Comparison of ENCODE assay signal across 14 cellular contexts in the genomic region with DNA sequence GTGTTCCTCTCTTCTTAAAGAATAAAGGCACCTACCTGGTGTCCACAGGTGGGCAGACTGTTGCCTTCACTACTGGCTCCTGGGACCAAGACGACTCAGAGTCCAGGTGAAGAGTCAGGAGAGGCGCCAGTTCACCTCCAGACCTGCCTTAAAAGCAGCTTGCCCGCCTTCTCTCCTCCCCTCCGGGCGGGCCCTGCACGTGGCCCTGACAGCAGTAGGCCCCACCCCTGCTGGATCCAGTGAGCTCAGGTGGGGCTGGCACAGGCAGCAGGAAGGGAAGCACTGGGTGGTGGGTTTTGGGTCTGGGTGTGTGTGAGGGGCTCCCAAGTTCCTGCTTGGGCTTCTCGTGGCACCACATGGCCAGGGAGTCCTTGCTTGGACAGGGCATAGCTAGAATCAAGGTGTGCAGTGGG. TPM values are rescaled to one million over a fixed set of nuclear protein-coding genes. Genes with fewer than 3 reads are reported as not detected.
DNase-seq lines count a peak whose midpoint lies in the region; ATAC-seq and TF ChIP-seq lines count a peak whose summit lies in the region.
"Had no signal": no experiment of that assay in that cellular context is flagged by ENCODE, and none has a peak within 500 bp of the region (broad histone marks: within the 10 kb centered on the region; RNA-seq: fewer than 3 reads in every experiment).

A gene with protein sequence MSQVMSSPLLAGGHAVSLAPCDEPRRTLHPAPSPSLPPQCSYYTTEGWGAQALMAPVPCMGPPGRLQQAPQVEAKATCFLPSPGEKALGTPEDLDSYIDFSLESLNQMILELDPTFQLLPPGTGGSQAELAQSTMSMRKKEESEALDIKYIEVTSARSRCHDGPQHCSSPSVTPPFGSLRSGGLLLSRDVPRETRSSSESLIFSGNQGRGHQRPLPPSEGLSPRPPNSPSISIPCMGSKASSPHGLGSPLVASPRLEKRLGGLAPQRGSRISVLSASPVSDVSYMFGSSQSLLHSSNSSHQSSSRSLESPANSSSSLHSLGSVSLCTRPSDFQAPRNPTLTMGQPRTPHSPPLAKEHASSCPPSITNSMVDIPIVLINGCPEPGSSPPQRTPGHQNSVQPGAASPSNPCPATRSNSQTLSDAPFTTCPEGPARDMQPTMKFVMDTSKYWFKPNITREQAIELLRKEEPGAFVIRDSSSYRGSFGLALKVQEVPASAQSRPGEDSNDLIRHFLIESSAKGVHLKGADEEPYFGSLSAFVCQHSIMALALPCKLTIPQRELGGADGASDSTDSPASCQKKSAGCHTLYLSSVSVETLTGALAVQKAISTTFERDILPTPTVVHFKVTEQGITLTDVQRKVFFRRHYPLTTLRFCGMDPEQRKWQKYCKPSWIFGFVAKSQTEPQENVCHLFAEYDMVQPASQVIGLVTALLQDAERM (minus strand): TSS at position 125 of the 413 bp plus-strand sequence. CDS start 5,198 bp downstream, outside the sequence.

- TF ChIP-seq POLR2A in HCT116 (IDR thresholded peaks at IDR 0.05; ENCODE audit: borderline replicate concordance, extremely low read depth, insufficient read depth, insufficient read length): peak; percentile 63

- no TSS peak for BruUV-seq in HCT116 (replicated peaks; lab: Mats Ljungman, UMichigan)

- H3K36me3 ChIP-seq in HCT116 (ENCODE audit: control insufficient read depth in 1 of 2, insufficient read depth in 2 of 2, low read length in 2 of 2) (peaks cover under 1 to 5% of the 10 kb centered on the region in 2 experiments; a peak in 3 of 4 replicates), skeletal muscle satellite cell (ENCODE audit: insufficient read depth, low read length) (no peaks in the 10 kb centered on the region), Karpas-422 (ENCODE audit: insufficient read depth, low read length) (no peaks in the 10 kb centered on the region)
- H3K36me3 ChIP-seq: brain microvascular endothelial cell, HAP-1 had no signal

- TF ChIP-seq CTCF in HCT116 (IDR thresholded peaks at IDR 0.05 in 2 of 3, conservative IDR thresholded peaks at IDR 0.05 in 1 of 3; ENCODE audit: borderline replicate concordance in 1 of 3, insufficient read depth in 1 of 3, low read depth in 2 of 3, low read length in 2 of 3): no peak
- TF ChIP-seq CTCF in RWPE1 (conservative IDR thresholded peaks at IDR 0.05; ENCODE audit: low read depth): no peak
- peak; percentile 34 for TF ChIP-seq CTCF in foreskin keratinocyte (conservative IDR thresholded peaks at IDR 0.05)

- no peaks in the 10 kb centered on the region for H4K20me1 ChIP-seq in HCT116 (ENCODE audit: insufficient read depth)
- 0 out of 2 replicates have a peak, but pooled peaks cover 4% of the 10 kb centered on the region for H4K20me1 ChIP-seq in Karpas-422 (ENCODE audit: insufficient read depth, low read depth, low read length)

- H3K27ac ChIP-seq in HCT116 (ENCODE audit: low read depth, low read length): peak within 1 kb of the TSS; percentile 41
- H3K27ac ChIP-seq in RWPE1: peak within 1 kb of the TSS; percentile 100
- peak within 1 kb of the TSS; percentile 99 for H3K27ac ChIP-seq in foreskin keratinocyte
- no peak within 1 kb of the TSS for H3K27ac ChIP-seq in Karpas-422 (ENCODE audit: low read length)
- H3K27ac ChIP-seq: brain microvascular endothelial cell had no signal

- H3K27me3 ChIP-seq in HCT116 (ENCODE audit: insufficient read depth, low read length) (no peaks in the 10 kb centered on the region), foreskin keratinocyte (no peaks in the 10 kb centered on the region), skeletal muscle satellite cell (ENCODE audit: control insufficient read depth, insufficient read depth, low read length) (no peaks in the 10 kb centered on the region), Karpas-422 (ENCODE audit: low read length) (no peaks in the 10 kb centered on the region)
- H3K27me3 ChIP-seq: brain microvascular endothelial cell had no signal

- peak within 1 kb of the TSS; percentile 99 for H3K4me2 ChIP-seq in HCT116 (ENCODE audit: low read length)
- no peak within 1 kb of the TSS for H3K4me2 ChIP-seq in skeletal muscle satellite cell (ENCODE audit: low read length)
- H3K4me2 ChIP-seq in Karpas-422 (ENCODE audit: low read depth, low read length, poor library complexity, severe bottlenecking): no peak within 1 kb of the TSS

- CTCF ChIA-PET in HCT116 (lab: Charles Lee): interaction anchor here (0.9 to 1.7 kb wide), 4 partner anchors 9 to 58 kb away, joined by 3 to 6 read pairs (median 4); no protein-coding TSS in a partner anchor
- CTCF ChIA-PET in RWPE1 (lab: Yijun Ruan, JAX): interaction anchor here (0.8 to 2.2 kb wide), 3 partner anchors 11 to 58 kb away, joined by 3 to 24 read pairs (median 5); no protein-coding TSS in a partner anchor

- TF ChIP-seq RAD21 in HCT116 (IDR thresholded peaks at IDR 0.05; ENCODE audit: low read depth): no peak; the same call in 1 of the 2 replicates

- RAD21 ChIA-PET in HCT116 (lab: Charles Lee; ENCODE audit: low non-redundant PET in 1 of 2, low total read pairs in 2 of 2, uncharacterized antibody in 2 of 2, unreplicated experiment in 2 of 2): interaction anchor here (0.6 to 0.9 kb wide), 2 partner anchors 32 kb away, joined by 4 to 5 read pairs; no protein-coding TSS in a partner anchor

- intact Hi-C loops in HCT116 (cut with micrococcal nuclease): no loop called here

- POLR2A ChIA-PET in HCT116 (lab: Charles Lee) (interaction anchor here (0.7 to 2.5 kb wide), 16 partner anchors 8 to 127 kb away, joined by 3 to 11 read pairs (median 5); no protein-coding TSS in a partner anchor), RWPE1 (lab: Yijun Ruan, JAX; ENCODE audit: low non-redundant PET) (interaction anchor here (0.6 to 1.9 kb wide), 13 partner anchors 9 to 84 kb away, joined by 3 to 26 read pairs (median 4); no protein-coding TSS in a partner anchor)

- H3K9me3 ChIP-seq in HCT116 (ENCODE audit: control insufficient read depth in 1 of 2, insufficient read depth in 1 of 2, low read depth in 1 of 2, low read length in 2 of 2): no peaks in the 10 kb centered on the region
- no peaks in the 10 kb centered on the region for H3K9me3 ChIP-seq in skeletal muscle satellite cell (replicated peaks; ENCODE audit: low read length)
- no peaks in the 10 kb centered on the region for H3K9me3 ChIP-seq in Karpas-422 (ENCODE audit: low read length)
- H3K9me3 ChIP-seq: HAP-1 had no signal

- H2AFZ ChIP-seq in HCT116 (ENCODE audit: low read depth, low read length, poor library complexity, severe bottlenecking) (peak within 1 kb of the TSS; percentile 5), Karpas-422 (ENCODE audit: low read length) (no peak within 1 kb of the TSS)

- DNase-seq in HCT116 (ENCODE audit: low read depth, low spot score) (peak; percentile 65), RWPE1 (ENCODE audit: low spot score) (peak; percentile 87), foreskin keratinocyte (peak in 1 of 2 donors; percentile 87), A172 (ENCODE audit: low spot score) (no peak), EL (no peak), Karpas-422 (no peak)
- DNase-seq: brain microvascular endothelial cell; CD4-positive, CD25-positive, alpha-beta regulatory T cell; GF-D8; stimulated activated CD4-positive, alpha-beta T cell treated with anti-CD3 and anti-CD28 coated beads, Interleukin-2, amount 100 ng/mL, for 24 hours had no signal

- H3K4me1 ChIP-seq in HCT116 (ENCODE audit: control insufficient read depth in 1 of 2, insufficient read depth in 2 of 2, low read length in 2 of 2): peaks cover 27 to 55% of the 10 kb centered on the region in 2 experiments
- peaks cover 4% of the 10 kb centered on the region for H3K4me1 ChIP-seq in foreskin keratinocyte
- peaks cover 25% of the 10 kb centered on the region for H3K4me1 ChIP-seq in skeletal muscle satellite cell (ENCODE audit: control insufficient read depth, insufficient read depth, low read length)
- H3K4me1 ChIP-seq in Karpas-422 (ENCODE audit: low read length): no peaks in the 10 kb centered on the region

- H3K79me2 ChIP-seq in HCT116 (ENCODE audit: insufficient read depth, low read length) (peaks cover 43% of the 10 kb centered on the region), Karpas-422 (ENCODE audit: low read length) (no peaks in the 10 kb centered on the region)

- H3K9me2 ChIP-seq in HCT116 (ENCODE audit: insufficient read depth) (no peaks in the 10 kb centered on the region), Karpas-422 (replicated peaks; ENCODE audit: insufficient read depth, low read length) (no peaks in the 10 kb centered on the region)

- H3K4me3 ChIP-seq in HCT116 (replicated peaks in 1 of 2; ENCODE audit: low read depth in 1 of 2, low read length in 2 of 2) (peak within 1 kb of the TSS; percentile 79 to 80), skeletal muscle satellite cell (ENCODE audit: low read length) (no peak within 1 kb of the TSS), Karpas-422 (ENCODE audit: low read length) (no peak within 1 kb of the TSS)
- H3K4me3 ChIP-seq: HAP-1 had no signal

- H3K9ac ChIP-seq in HCT116 (ENCODE audit: low read length) (peak within 1 kb of the TSS; percentile 73), skeletal muscle satellite cell (ENCODE audit: low read depth, low read length) (peak within 1 kb of the TSS; percentile 44), Karpas-422 (ENCODE audit: low read length) (no peak within 1 kb of the TSS)

- peak; percentile 91 for ATAC-seq in HCT116
- ATAC-seq in foreskin keratinocyte: peak; percentile 73

TF ChIP-seq in HCT116, 20 proteins besides CTCF, POLR2A, EP300 and RAD21 (continues in another document):
- no peak for TF ChIP-seq YY1 (IDR thresholded peaks at IDR 0.05; ENCODE audit: extremely low read depth, insufficient replicate concordance, low read depth, low read length)
- no peak for TF ChIP-seq CBX3 (IDR thresholded peaks at IDR 0.05; ENCODE audit: low read depth)
- TF ChIP-seq, protein P1, sequence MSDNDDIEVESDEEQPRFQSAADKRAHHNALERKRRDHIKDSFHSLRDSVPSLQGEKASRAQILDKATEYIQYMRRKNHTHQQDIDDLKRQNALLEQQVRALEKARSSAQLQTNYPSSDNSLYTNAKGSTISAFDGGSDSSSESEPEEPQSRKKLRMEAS (IDR thresholded peaks at IDR 0.05): peak; percentile 94

RNA-seq across cellular contexts. Expression of the gene that starts here (rescaled TPM):
- total RNA-seq in HCT116 (2021; ENCODE audit: unreplicated experiment): 36.6 TPM
- 7.4 and 9.3 TPM in 2 replicates for polyA plus RNA-seq in HCT116 (2012)
- 285 and 352 TPM in 2 replicates for total RNA-seq in foreskin keratinocyte
- 271 and 305 TPM in 2 replicates for polyA plus RNA-seq in foreskin keratinocyte
- under 0.01 and 0.22 TPM in 2 replicates for total RNA-seq in skeletal muscle satellite cell (2012; rRNA removed)
- 0.02 and 0.14 TPM in 2 replicates for total RNA-seq in A172 (2014; rRNA removed; shearing (Covaris generic))
- total RNA-seq in Karpas-422 (2014; rRNA removed; shearing (Covaris generic); ENCODE audit: low replicate concordance): not detected in 2 replicates
- total RNA-seq: lung microvascular endothelial cell, SK-MEL-5 had no signal

Comparison
In these comparisons a context has a peak if more than half of its experiments do, and no peak if none do; other contexts are left out.
1. RNA of the gene that starts here (total RNA-seq): 285 to 352 TPM in foreskin keratinocyte and 36.6 TPM in HCT116 (single experiment); 0.02 to 0.14 TPM in A172 and not detected in Karpas-422; every median in the first group is over 10 times any median in the second.
2. DNase-seq: peak in HCT116 (single experiment) and RWPE1 (single experiment); none in A172 (single experiment), EL (single experiment) and Karpas-422 (single experiment).
3. H3K4me3 ChIP-seq: peak in HCT116 (2 of 2); none in skeletal muscle satellite cell (single experiment) and Karpas-422 (single experiment).